Comparison of ENCODE assay signal across 10 cellular contexts in genomic region chr2:182473635-182474034, GRCh38.
"Had no signal": no experiment of that assay in that cellular context is flagged by ENCODE, and none has a peak within 500 bp of the region (broad histone marks: within the 10 kb centered on the region; RNA-seq: fewer than 3 reads in every experiment).

No MANE protein-coding gene starts in this region.

- ATAC-seq: GM23338, HCT116 had no signal

- H2AFZ ChIP-seq: GM23248, GM23338 had no signal

- FAIRE-seq: H54 had no signal

- H3K36me3 ChIP-seq: HAP-1 had no signal

- H3K27ac ChIP-seq: GM23248 had no signal

- H3K4me3 ChIP-seq: GM23248, GM23338, HAP-1 had no signal

- H3K4me2 ChIP-seq: GM23338 had no signal

- DNase-seq: GM23248, GOT3, H7, H9, HCEC 1CT, HFFc6 had no signal

- H3K9ac ChIP-seq: GM23248 had no signal

- H3K4me1 ChIP-seq: HAP-1 had no signal

- H3K9me3 ChIP-seq: HAP-1 had no signal
